In the genomic region with DNA sequence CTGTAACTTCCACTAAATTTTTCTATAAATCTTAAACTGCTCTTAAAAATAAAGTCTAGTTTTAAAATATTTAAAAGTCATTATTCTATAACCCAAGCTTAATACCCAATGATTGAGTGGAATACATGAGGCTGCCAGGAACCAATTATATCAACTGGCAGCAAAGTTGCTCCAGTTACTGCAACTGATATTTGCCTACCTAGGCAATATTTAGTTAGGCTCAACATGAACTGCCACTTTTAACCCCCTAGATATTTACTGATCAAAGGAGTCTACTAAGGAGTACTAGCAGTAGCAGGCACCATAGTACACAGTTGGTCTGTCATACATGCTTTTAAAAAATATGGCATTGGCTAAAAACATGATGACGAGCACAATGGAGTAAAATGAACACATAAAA, we compare ENCODE assay signal across 35 cellular contexts. TPM values are rescaled to one million over a fixed set of nuclear protein-coding genes. Genes with fewer than 3 reads are reported as not detected.
DNase-seq lines count a peak whose midpoint lies in the region; ATAC-seq, FAIRE-seq and TF ChIP-seq lines count a peak whose summit lies in the region.
"Had no signal": no experiment of that assay in that cellular context is flagged by ENCODE, and none has a peak within 500 bp of the region (broad histone marks: within the 10 kb centered on the region; RNA-seq: fewer than 3 reads in every experiment).

No MANE protein-coding gene starts in this region.

- no peaks in the 10 kb centered on the region for H3K79me2 ChIP-seq in HepG2 (ENCODE audit: insufficient read depth, low read length)

- H3K4me2 ChIP-seq in HepG2 (ENCODE audit: low read depth, low read length) (no peak overlapping the region), IMR-90 (ENCODE audit: low read depth, low read length) (no peak overlapping the region)
- H3K4me2 ChIP-seq: A549; BLaER1; BLaER1 treated with 17β-estradiol and CSF1 and Interleukin-3, amounts not matched to agents 10 nM and 100 nM had no signal

- ATAC-seq in HepG2 (no peak), right lobe of liver (no peak), IMR-90 (ENCODE audit: low read depth) (no peak)
- ATAC-seq: A549; CD8-positive, alpha-beta T cell had no signal

- in situ Hi-C loops in HepG2 (cut with HindIII; ENCODE audit: extremely low pct_ligation_motif_present, low pct_unique_long_range_greater_than_20kb) (no loop called here), IMR-90 (cut with MboI; ENCODE audit: low sequenced_read_pairs) (no loop called here)

- no peaks in the 10 kb centered on the region for H3K9me3 ChIP-seq in HepG2 (ENCODE audit: low read length)
- H3K9me3 ChIP-seq in right lobe of liver = peaks cover 0 to 4% (median 1%) of the 10 kb centered on the region in 4 donors
- H3K9me3 ChIP-seq in IMR-90 (ENCODE audit: control insufficient read depth, insufficient read depth, low read length) = peaks cover 5% of the 10 kb centered on the region; the same call in 1 of the 2 replicates
- H3K9me3 ChIP-seq: A549, BE2C, Caco-2 had no signal

- no peak for FAIRE-seq in HepG2 (lab: Jason Lieb, UNC)
- FAIRE-seq: A204.1, A549, D721Med had no signal

- H3K36me3 ChIP-seq in HepG2 (replicated peaks in 1 of 2; ENCODE audit: control insufficient read depth in 1 of 2, insufficient read depth in 2 of 2, low read length in 2 of 2) (no peaks in the 10 kb centered on the region), right lobe of liver (no peaks in the 10 kb centered on the region), IMR-90 (ENCODE audit: control insufficient read depth, insufficient read depth, low read length) (no peaks in the 10 kb centered on the region)
- H3K36me3 ChIP-seq: BE2C; BLaER1; BLaER1 treated with 17β-estradiol and CSF1 and Interleukin-3, amounts not matched to agents 10 nM and 100 nM had no signal

- no peak overlapping the region for H4K91ac ChIP-seq in IMR-90 (ENCODE audit: insufficient read depth, low read depth, low read length)

- CTCF ChIA-PET in HepG2 (lab: Yijun Ruan, JAX; ENCODE audit: low intra/inter-chr PET ratio, low total read pairs) (no interaction called here), IMR-90 (lab: Yijun Ruan, JAX) (no interaction called here)

- H3K4me1 ChIP-seq in HepG2 (ENCODE audit: insufficient read depth, low read length) (no peaks in the 10 kb centered on the region), right lobe of liver (no peaks in the 10 kb centered on the region), IMR-90 (ENCODE audit: control insufficient read depth, insufficient read depth, low read length) (no peaks in the 10 kb centered on the region)
- H3K4me1 ChIP-seq: A549; BE2C; BLaER1; BLaER1 treated with 17β-estradiol and CSF1 and Interleukin-3, amounts not matched to agents 10 nM and 100 nM; Caco-2 had no signal

- no peak for DNase-seq in HepG2 (ENCODE audit: low spot score)
- DNase-seq in right lobe of liver = no peak
- DNase-seq in IMR-90 = no peak
- no peak for DNase-seq in activated gamma-delta T cell treated with Interleukin-2 at 50 U/mL for 16 hours
- DNase-seq: 8988T; ACHN; AML-193; BE2C; C1 segment of cervical spinal cord; Caco-2; Calu3; CD4-positive, alpha-beta memory T cell; CD4-positive, alpha-beta T cell; CD4-positive, CD25-positive, alpha-beta regulatory T cell; CD8-positive, alpha-beta memory T cell; CD8-positive, alpha-beta T cell; COR-L47; DMS 273 treated with DMSO at 0.1 percent for 48 hours; DMS153; DMS53; DMS79; DMS79 treated with DMSO at 0.1 percent for 48 hours; DND-41; EL had no signal

- no peak overlapping the region for H4K5ac ChIP-seq in IMR-90 (ENCODE audit: low read depth, low read length)

- H3K14ac ChIP-seq in IMR-90 (replicated peaks; ENCODE audit: low read depth, low read length) = no peak overlapping the region

- WGBS in HepG2 (ENCODE audit: low lambda C conversion rate) = 0% methylated on average over 1 of the region's 1 CpG
- 62% methylated on average over 1 of the region's 1 CpG for WGBS in right lobe of liver (ENCODE audit: insufficient coverage, low coverage, low lambda C conversion rate, missing lambda C conversion rate)
- WGBS in IMR-90 (ENCODE audit: extremely low coverage in 2 of 2, insufficient read length in 1 of 2), 2 experiments = no CpG with 5 or more reads among the region's 1 CpG

- no peak overlapping the region for H2BK5ac ChIP-seq in IMR-90 (ENCODE audit: low read depth, low read length, poor library complexity, severe bottlenecking)

- no peak overlapping the region for H2AK5ac ChIP-seq in IMR-90 (ENCODE audit: low read depth, low read length)

- H3K56ac ChIP-seq in IMR-90 (ENCODE audit: extremely low read depth, insufficient read depth, low read length) = no peak overlapping the region

- TF ChIP-seq RAD21 in HepG2 (CRISPR knock-in tag; IDR thresholded peaks at IDR 0.05) (no peak), IMR-90 (IDR thresholded peaks at IDR 0.05; ENCODE audit: low read length) (no peak)

- no peak overlapping the region for H2AFZ ChIP-seq in HepG2 (ENCODE audit: low read length)
- H2AFZ ChIP-seq in IMR-90 (replicated peaks; ENCODE audit: low read length, poor library complexity) = no peak overlapping the region

- H4K20me1 ChIP-seq in HepG2 (ENCODE audit: insufficient read depth, low read length) (no peaks in the 10 kb centered on the region), IMR-90 (ENCODE audit: insufficient read depth, low read length) (no peaks in the 10 kb centered on the region)
- H4K20me1 ChIP-seq: BLaER1; BLaER1 treated with 17β-estradiol and CSF1 and Interleukin-3, amounts not matched to agents 10 nM and 100 nM had no signal

- TF ChIP-seq POLR2A in HepG2 (IDR thresholded peaks at IDR 0.05; ENCODE audit: insufficient read depth in 1 of 2, low read depth in 2 of 2, low read length in 2 of 2) = no peak
- TF ChIP-seq POLR2A in right lobe of liver (IDR thresholded peaks at IDR 0.05) = no peak
- no peak for TF ChIP-seq POLR2A in IMR-90 (IDR thresholded peaks at IDR 0.05; ENCODE audit: low read depth, low read length)

- H3K9me1 ChIP-seq in IMR-90 (ENCODE audit: insufficient read depth, low read length) = no peaks in the 10 kb centered on the region

- no peak overlapping the region for H2AK9ac ChIP-seq in IMR-90 (replicated peaks; ENCODE audit: low read depth, low read length, poor library complexity)

- H3K79me1 ChIP-seq in IMR-90 (ENCODE audit: low read depth in 1 of 2, low read length in 2 of 2) = no peaks in the 10 kb centered on the region

- TF ChIP-seq CTCF in HepG2 (CRISPR knock-in tag; IDR thresholded peaks at IDR 0.05) (no peak), right lobe of liver (IDR thresholded peaks at IDR 0.05) (no peak), IMR-90 (conservative IDR thresholded peaks at IDR 0.05; ENCODE audit: low read depth, low read length) (no peak)

- no peak overlapping the region for H3K4ac ChIP-seq in IMR-90 (ENCODE audit: low read depth, low read length)

- no peak overlapping the region for H2BK15ac ChIP-seq in IMR-90 (ENCODE audit: low read depth, low read length)

- TF ChIP-seq EP300 in HepG2 (IDR thresholded peaks at IDR 0.05; ENCODE audit: low read depth in 2 of 2, low read length in 2 of 2) (no peak), HepG2 (CRISPR knock-in tag; IDR thresholded peaks at IDR 0.05; ENCODE audit: borderline replicate concordance) (no peak)

- no peak overlapping the region for H2BK20ac ChIP-seq in IMR-90 (ENCODE audit: low read depth, low read length)

- H3K9ac ChIP-seq in HepG2 (ENCODE audit: insufficient read depth, low read depth, low read length) (no peak overlapping the region), IMR-90 (ENCODE audit: low read depth, low read length) (no peak overlapping the region)
- H3K9ac ChIP-seq: BLaER1; BLaER1 treated with 17β-estradiol and CSF1 and Interleukin-3, amounts not matched to agents 10 nM and 100 nM had no signal

- no peak overlapping the region for H4K8ac ChIP-seq in IMR-90 (ENCODE audit: low read depth in 2 of 2, low read length in 2 of 2)

- intact Hi-C loops in HepG2 (cut with micrococcal nuclease; ENCODE audit: unreplicated experiment) = no loop called here
- intact Hi-C loops in right lobe of liver (cut with DNase I) = no loop called here
- intact Hi-C loops in IMR-90 (cut with micrococcal nuclease) = no loop called here

- H3K27ac ChIP-seq in HepG2 (ENCODE audit: extremely low read length, insufficient read depth, low read length) (no peak overlapping the region), right lobe of liver (no peak overlapping the region), IMR-90 (ENCODE audit: insufficient read depth, low read length) (no peak overlapping the region)
- H3K27ac ChIP-seq: 22Rv1; A549; BLaER1; BLaER1 treated with 17β-estradiol and CSF1 and Interleukin-3, amounts not matched to agents 10 nM and 100 nM; C4-2B had no signal

- POLR2A ChIA-PET in HepG2 (lab: Yijun Ruan, JAX) (no interaction called here), IMR-90 (lab: Charles Lee; ENCODE audit: unreplicated experiment) (no interaction called here)

- H3K27me3 ChIP-seq in HepG2 (ENCODE audit: control insufficient read depth in 1 of 2, insufficient read depth in 2 of 2, low read length in 2 of 2) (no peaks in the 10 kb centered on the region), right lobe of liver (no peaks in the 10 kb centered on the region), IMR-90 (ENCODE audit: control insufficient read depth, insufficient read depth, low read length) (no peaks in the 10 kb centered on the region)
- H3K27me3 ChIP-seq: BE2C had no signal

- no peak overlapping the region for H2BK120ac ChIP-seq in IMR-90 (ENCODE audit: low read depth, low read length)

- no peak overlapping the region for H3K23ac ChIP-seq in IMR-90 (ENCODE audit: low read depth, low read length)

- H3K18ac ChIP-seq in IMR-90 (ENCODE audit: low read depth, low read length) = no peak overlapping the region

- BruUV-seq in HepG2 (replicated peaks; lab: Mats Ljungman, UMichigan) = no TSS peak
- BruUV-seq in IMR-90 (replicated peaks; lab: Mats Ljungman, UMichigan) = no TSS peak

- dilution Hi-C loops in IMR-90 (cut with HindIII; ENCODE audit: low sequenced_read_pairs, unreplicated experiment) = no loop called here

- H3K4me3 ChIP-seq in HepG2 (replicated peaks in 1 of 3; ENCODE audit: insufficient read depth in 1 of 3, low read depth in 2 of 3, low read length in 3 of 3) (no peak overlapping the region), right lobe of liver (no peak overlapping the region), IMR-90 (ENCODE audit: insufficient read depth, low read depth, low read length) (no peak overlapping the region)
- H3K4me3 ChIP-seq: A549; BLaER1; BLaER1 treated with 17β-estradiol and CSF1 and Interleukin-3, amounts not matched to agents 10 nM and 100 nM had no signal

RNA-seq across cellular contexts. Expression of a gene that starts 29.9 kb away (rescaled TPM):
- total RNA-seq in HepG2 (2016; rRNA removed; fragmentation: Illumina TruSeq; extraction: Trizol) (2.6 and 2.7 TPM in 2 replicates), right lobe of liver (1 to 10 TPM in 5 of 6 experiments, under 1 TPM in 1; 0.55 to 1.7 (median 1.3) TPM), IMR-90 (2012; rRNA removed) (1.6 and 2.2 TPM in 2 replicates)
- 0.18 TPM in 1 of 2 replicates, not detected in the other for total RNA-seq in HepG2 (2016; cell fraction: cytosol; rRNA removed; fragmentation: Illumina TruSeq; extraction: Trizol; ENCODE audit: low read depth)
- total RNA-seq in HepG2 (2016; cell fraction: insoluble cytoplasmic fraction; rRNA removed; fragmentation: Illumina TruSeq; extraction: Trizol) = 2.4 and 2.7 TPM in 2 replicates
- total RNA-seq in HepG2 (2016; cell fraction: membrane; rRNA removed; fragmentation: Illumina TruSeq; extraction: Trizol) = 0.48 and 0.49 TPM in 2 replicates
- total RNA-seq in HepG2 (2016; cell fraction: nucleus; rRNA removed; fragmentation: Illumina TruSeq; extraction: Trizol) = 5.1 and 6.6 TPM in 2 replicates
- polyA plus RNA-seq in HepG2 (2011; rRNA removed) (1.1 and 1.3 TPM in 2 replicates), IMR-90 (2012; rRNA removed) (0.86 and 1.8 TPM in 2 replicates)
- 0.21 and 0.28 TPM in 2 replicates for polyA plus RNA-seq in HepG2 (2011; cell fraction: cytosol; rRNA removed)
- polyA plus RNA-seq in HepG2 (2011; cell fraction: nucleus; rRNA removed) = 2.1 and 3.8 TPM in 2 replicates
- 1.6 and 1.7 TPM in 2 replicates for polyA plus RNA-seq in HepG2 (2012)
- polyA plus RNA-seq in HepG2 (2016; cell fraction: cytosol; fragmentation: Illumina TruSeq; extraction: Trizol; ENCODE audit: low read depth) = 0.08 and 0.10 TPM in 2 replicates
- 2.3 and 2.4 TPM in 2 replicates for polyA plus RNA-seq in HepG2 (2016; cell fraction: insoluble cytoplasmic fraction; fragmentation: Illumina TruSeq; extraction: Trizol; ENCODE audit: low read depth)
- 0.19 and 0.35 TPM in 2 replicates for polyA plus RNA-seq in HepG2 (2016; cell fraction: membrane; fragmentation: Illumina TruSeq; extraction: Trizol; ENCODE audit: low read depth)
- 6.9 and 13.2 TPM in 2 replicates for polyA plus RNA-seq in HepG2 (2016; cell fraction: nucleus; fragmentation: Illumina TruSeq; extraction: Trizol; ENCODE audit: insufficient read depth, low read depth)
- polyA minus RNA-seq in HepG2 (2011; rRNA and poly(A)+ RNA removed; ENCODE audit: low replicate concordance) = 0.14 TPM in 1 of 2 replicates, not detected in the other
- 0.30 and 0.35 TPM in 2 replicates for polyA minus RNA-seq in HepG2 (2011; cell fraction: cytosol; rRNA and poly(A)+ RNA removed)
- polyA minus RNA-seq in HepG2 (2011; cell fraction: nucleus; rRNA and poly(A)+ RNA removed) = 4.4 and 5.2 TPM in 2 replicates
- polyA plus RNA-seq in IMR-90 (2012; cell fraction: cytosol; rRNA removed) = 0.23 TPM in 2 replicates
- 0.40 and 2.2 TPM in 2 replicates for polyA plus RNA-seq in IMR-90 (2012; cell fraction: nucleus; rRNA removed; ENCODE audit: low replicate concordance)
- total RNA-seq: A172, A673, Daoy had no signal
- polyA plus RNA-seq: CD14-positive monocyte had no signal
